In genomic region chr5:2727620-2728019, GRCh38 we compare ENCODE assay signal across 34 cellular contexts. TPM values are rescaled to one million over a fixed set of nuclear protein-coding genes. Genes with fewer than 3 reads are reported as not detected.
"Had no signal": no experiment of that assay in that cellular context is flagged by ENCODE, and none has a peak within 500 bp of the region (broad histone marks: within the 10 kb centered on the region; RNA-seq: fewer than 3 reads in every experiment).

No MANE protein-coding gene starts in this region.

- H3K4me3 ChIP-seq: SJSA1 had no signal

- H3K9me3 Mint-ChIP-seq: activated CD4-positive, alpha-beta T cell treated with anti-CD3 and anti-CD28 coated beads, Interleukin-2, amount 10 ng/mL, durations not matched to agents 7 days and 5 days; brain; T-helper 1 cell treated with Interleukin-12 subunit alpha and Interleukin-12 subunit beta and Interleukin-4 antibody, amounts not matched to agents 30 μg/mL and 1 μg/mL, for 36 hours; T-helper 2 cell treated with Interferon-gamma antibody and Interleukin-4, amounts not matched to agents 5 μg/mL and 100 μg/mL, for 36 hours; WTC11 had no signal

- H3K9me3 ChIP-seq: SJSA1, SK-N-SH had no signal

- H3K4me1 ChIP-seq: SJSA1 had no signal

- ATAC-seq: activated CD4-positive, alpha-beta T cell treated with anti-CD3 and anti-CD28 coated beads for 36 hours; activated CD4-positive, CD25-positive, alpha-beta regulatory T cell treated with anti-CD3 and anti-CD28 coated beads, Interleukin-2, amount 50 U/mL, for 24 hours; activated CD8-positive, alpha-beta T cell treated with anti-CD3 and anti-CD28 coated beads, Interleukin-2, amount 10 ng/mL, durations not matched to agents 7 days and 5 days; activated naive CD8-positive, alpha-beta T cell treated with anti-CD3 and anti-CD28 coated beads, Interleukin-2, amount 50 U/mL, for 24 hours; Panc1; WTC11 had no signal

- H3K36me3 ChIP-seq: SJSA1 had no signal

- H3K4me1 Mint-ChIP-seq: activated CD4-positive, alpha-beta T cell treated with anti-CD3 and anti-CD28 coated beads for 36 hours; activated CD4-positive, alpha-beta T cell treated with anti-CD3 and anti-CD28 coated beads, Interleukin-2, amount 10 ng/mL, durations not matched to agents 7 days and 5 days; activated naive CD4-positive, alpha-beta T cell treated with anti-CD3 and anti-CD28 coated beads, Interleukin-2, amount 10 ng/mL, durations not matched to agents 7 days and 5 days; activated naive CD8-positive, alpha-beta T cell treated with anti-CD3 and anti-CD28 coated beads, Interleukin-2, amount 50 U/mL, for 24 hours; brain; WTC11 had no signal

- H3K27ac ChIP-seq: SJSA1 had no signal

- H3K4me3 Mint-ChIP-seq: activated CD4-positive, alpha-beta T cell treated with anti-CD3 and anti-CD28 coated beads for 36 hours; activated CD4-positive, alpha-beta T cell treated with anti-CD3 and anti-CD28 coated beads, Interleukin-2, amount 10 ng/mL, durations not matched to agents 7 days and 5 days; activated CD8-positive, alpha-beta T cell treated with anti-CD3 and anti-CD28 coated beads, Interleukin-2, amount 10 ng/mL, durations not matched to agents 7 days and 5 days; activated naive CD4-positive, alpha-beta T cell treated with anti-CD3 and anti-CD28 coated beads, Interleukin-2, amount 10 ng/mL, durations not matched to agents 7 days and 5 days; activated naive CD8-positive, alpha-beta T cell; activated naive CD8-positive, alpha-beta T cell treated with anti-CD3 and anti-CD28 coated beads, Interleukin-2, amount 50 U/mL, for 24 hours; brain; T-helper 1 cell treated with Interleukin-12 subunit alpha and Interleukin-12 subunit beta and Interleukin-4 antibody, amounts not matched to agents 30 μg/mL and 1 μg/mL, for 36 hours; T-helper 2 cell treated with Interferon-gamma antibody and Interleukin-4, amounts not matched to agents 5 μg/mL and 100 μg/mL, for 36 hours; WTC11 had no signal

- H3K9ac ChIP-seq: SK-N-SH had no signal

- DNase-seq: activated CD4-positive, alpha-beta T cell treated with anti-CD3 and anti-CD28 coated beads for 36 hours; activated CD4-positive, alpha-beta T cell treated with anti-CD3 and anti-CD28 coated beads, Interleukin-2, amount 10 ng/mL, durations not matched to agents 7 days and 5 days; activated CD4-positive, alpha-beta T cell treated with anti-CD3 and anti-CD28 coated beads, Interleukin-2, amount 50 U/mL, for 48 hours; activated CD8-positive, alpha-beta memory T cell treated with anti-CD3 and anti-CD28 coated beads, Interleukin-2, amount 50 U/mL, for 4 hours; activated CD8-positive, alpha-beta T cell treated with anti-CD3 and anti-CD28 coated beads, Interleukin-2, amount 10 ng/mL, durations not matched to agents 7 days and 5 days; activated effector memory CD4-positive, alpha-beta T cell treated with Interleukin-2 at 50 U/mL for 16 hours; activated naive CD4-positive, alpha-beta T cell treated with anti-CD3 and anti-CD28 coated beads, Interleukin-2, amount 10 ng/mL, durations not matched to agents 7 days and 5 days; activated naive CD8-positive, alpha-beta T cell treated with anti-CD3 and anti-CD28 coated beads, Interleukin-2, amount 50 U/mL, for 24 hours; activated T-cell treated with anti-CD3 and anti-CD28 coated beads, Interleukin-2, amount 50 U/mL, for 48 hours; anterior cingulate cortex; Karpas-422; KBM-7; NCI-H1105; NCI-H1417 treated with DMSO at 0.1 percent for 48 hours; NCI-H187 treated with DMSO at 0.1 percent for 48 hours; NCI-H2081; NCI-H2171 treated with DMSO at 0.1 percent for 48 hours; NCI-H2227 treated with DMSO at 0.1 percent for 48 hours; NCI-H446 treated with DMSO at 0.1 percent for 48 hours; NCI-H524; NCI-H69; NCI-H82; SHP77 treated with DMSO at 0.1 percent for 48 hours; SK-N-SH had no signal

- H3K27me3 Mint-ChIP-seq: activated CD4-positive, alpha-beta T cell treated with anti-CD3 and anti-CD28 coated beads, Interleukin-2, amount 10 ng/mL, durations not matched to agents 7 days and 5 days; activated naive CD4-positive, alpha-beta T cell treated with anti-CD3 and anti-CD28 coated beads, Interleukin-2, amount 10 ng/mL, durations not matched to agents 7 days and 5 days had no signal

- H3K4me2 ChIP-seq: SK-N-SH had no signal

- H3K36me3 Mint-ChIP-seq: activated naive CD4-positive, alpha-beta T cell treated with anti-CD3 and anti-CD28 coated beads, Interleukin-2, amount 10 ng/mL, durations not matched to agents 7 days and 5 days; activated naive CD8-positive, alpha-beta T cell; brain; WTC11 had no signal

- FAIRE-seq: bronchial epithelial cell, TTC549 had no signal

- H3K27ac Mint-ChIP-seq: activated CD4-positive, alpha-beta T cell treated with anti-CD3 and anti-CD28 coated beads for 36 hours; activated CD4-positive, alpha-beta T cell treated with anti-CD3 and anti-CD28 coated beads, Interleukin-2, amount 10 ng/mL, durations not matched to agents 7 days and 5 days; activated CD8-positive, alpha-beta T cell treated with anti-CD3 and anti-CD28 coated beads, Interleukin-2, amount 10 ng/mL, durations not matched to agents 7 days and 5 days; activated naive CD4-positive, alpha-beta T cell treated with anti-CD3 and anti-CD28 coated beads, Interleukin-2, amount 10 ng/mL, durations not matched to agents 7 days and 5 days; activated naive CD8-positive, alpha-beta T cell; activated naive CD8-positive, alpha-beta T cell treated with anti-CD3 and anti-CD28 coated beads, Interleukin-2, amount 50 U/mL, for 24 hours; T-helper 1 cell treated with Interleukin-12 subunit alpha and Interleukin-12 subunit beta and Interleukin-4 antibody, amounts not matched to agents 30 μg/mL and 1 μg/mL, for 36 hours; T-helper 2 cell treated with Interferon-gamma antibody and Interleukin-4, amounts not matched to agents 5 μg/mL and 100 μg/mL, for 36 hours; WTC11 had no signal

RNA-seq across cellular contexts. Expression of gene IRX2, which starts 23.9 kb away (rescaled TPM):
- total RNA-seq: activated CD4-positive, alpha-beta T cell treated with anti-CD3 and anti-CD28 coated beads for 36 hours; activated CD4-positive, alpha-beta T cell treated with anti-CD3 and anti-CD28 coated beads, Interleukin-2, amount 10 ng/mL, durations not matched to agents 7 days and 5 days; activated CD8-positive, alpha-beta T cell treated with anti-CD3 and anti-CD28 coated beads, Interleukin-2, amount 10 ng/mL, durations not matched to agents 7 days and 5 days had no signal
- polyA plus RNA-seq: SK-N-SH had no signal
